In genomic region chr16:14015017-14015416, GRCh38 we compare ENCODE assay signal across 14 cellular contexts. TPM values are rescaled to one million over a fixed set of nuclear protein-coding genes. Genes with fewer than 3 reads are reported as not detected.
DNase-seq lines count a peak whose midpoint lies in the region; FAIRE-seq and TF ChIP-seq lines count a peak whose summit lies in the region.
"Had no signal": no experiment of that assay in that cellular context is flagged by ENCODE, and none has a peak within 500 bp of the region (broad histone marks: within the 10 kb centered on the region; RNA-seq: fewer than 3 reads in every experiment).

No MANE protein-coding gene starts in this region.

- no peak overlapping the region for H3K4ac ChIP-seq in H9 (ENCODE audit: low read depth, low read length)

- H3K23ac ChIP-seq in H9 (ENCODE audit: insufficient read length, low read depth, low read length), result no peak overlapping the region

- TF ChIP-seq CTCF in HEK293 (tag by site-specific recombination; IDR thresholded peaks at IDR 0.05) (no peak), coronary artery (IDR thresholded peaks at IDR 0.05) (no peak), H9 (conservative IDR thresholded peaks at IDR 0.05) (no peak)

- H3K27me3 ChIP-seq in small intestine (ENCODE audit: control insufficient read depth in 2 of 2, insufficient read depth in 2 of 2, low read length in 2 of 2) (no peaks in the 10 kb centered on the region), H9 (ENCODE audit: insufficient read depth, low read length) (no peaks in the 10 kb centered on the region)

- H3K9me3 ChIP-seq in HEK293 (ENCODE audit: control insufficient read depth, insufficient read depth, low read depth, low read length) (no peaks in the 10 kb centered on the region), small intestine (ENCODE audit: control insufficient read depth, low read depth) (no peaks in the 10 kb centered on the region), H9 (ENCODE audit: control insufficient read depth, low read depth, low read length) (no peaks in the 10 kb centered on the region)

- CTCF ChIA-PET in HEK293 (lab: Yijun Ruan, JAX), result interaction anchor here (1.0 to 1.3 kb wide), 2 partner anchors 79 to 274 kb away, joined by 4 to 6 read pairs; no protein-coding TSS in a partner anchor

- no peak overlapping the region for H4K91ac ChIP-seq in H9 (ENCODE audit: insufficient read length, low read depth, low read length)

- H3K79me2 ChIP-seq in H9 (ENCODE audit: insufficient read depth, low read length), result no peaks in the 10 kb centered on the region

- H3K27ac Mint-ChIP-seq in H9, result peak overlapping the region in 1 of 3 experiments; percentile 3; a peak in 1 of 7 replicates
- H3K27ac Mint-ChIP-seq: activated CD4-positive, alpha-beta memory T cell treated with anti-CD3 and anti-CD28 coated beads, Interleukin-2, amount 10 ng/mL, durations not matched to agents 7 days and 5 days; T-helper 17 cell had no signal

- no peak overlapping the region for H2BK5ac ChIP-seq in H9 (ENCODE audit: insufficient read length, low read length)

- no peak overlapping the region for H2AFZ ChIP-seq in H9 (ENCODE audit: low read length)

- no peak overlapping the region for H3K4me3 Mint-ChIP-seq in H9
- H3K4me3 Mint-ChIP-seq: activated CD4-positive, alpha-beta memory T cell treated with anti-CD3 and anti-CD28 coated beads, Interleukin-2, amount 10 ng/mL, durations not matched to agents 7 days and 5 days; T-helper 17 cell had no signal

- no peak overlapping the region for H2BK120ac ChIP-seq in H9 (ENCODE audit: low read depth, low read length, poor library complexity, severe bottlenecking)

- no peak overlapping the region for H3K9ac ChIP-seq in H9 (ENCODE audit: extremely low read depth, insufficient read length, low read length)

- FAIRE-seq in small intestine (lab: Jason Lieb, UNC), result no peak
- FAIRE-seq: colon had no signal

- no peak overlapping the region for H3K27ac ChIP-seq in HEK293 (ENCODE audit: extremely low read depth, low read depth, low read length)
- H3K27ac ChIP-seq in coronary artery, result peak overlapping the region; percentile 51 to 75
- H3K27ac ChIP-seq in small intestine (ENCODE audit: low read depth in 1 of 2, low read length in 1 of 2), result peak overlapping the region in 1 of 2 donors; percentile 67
- H3K27ac ChIP-seq in H9 (ENCODE audit: insufficient read length, low read depth, low read length), result no peak overlapping the region

- peaks cover 23 to 24% of the 10 kb centered on the region in 2 experiments for H3K4me1 Mint-ChIP-seq in H9
- H3K4me1 Mint-ChIP-seq: activated CD4-positive, alpha-beta memory T cell treated with anti-CD3 and anti-CD28 coated beads, Interleukin-2, amount 10 ng/mL, durations not matched to agents 7 days and 5 days had no signal

- H3K9me3 Mint-ChIP-seq in H9, result no peaks in the 10 kb centered on the region; a peak in 1 of 5 replicates
- H3K9me3 Mint-ChIP-seq: activated CD4-positive, alpha-beta memory T cell treated with anti-CD3 and anti-CD28 coated beads, Interleukin-2, amount 10 ng/mL, durations not matched to agents 7 days and 5 days had no signal

- H3T11ph ChIP-seq in H9 (ENCODE audit: low read length), result no peak overlapping the region

- H2BK15ac ChIP-seq in H9 (ENCODE audit: low read depth, low read length), result no peak overlapping the region

- H2BK12ac ChIP-seq in H9 (ENCODE audit: insufficient read length, low read depth, low read length), result no peak overlapping the region

- H3K4me2 ChIP-seq in H9 (ENCODE audit: insufficient read depth, insufficient read length, low read length), result no peak overlapping the region

- 34 to 48% (median 39%) methylated on average over 5 of the region's 5 CpGs for WGBS in small intestine, 3 donors
- WGBS in H9 (ENCODE audit: extremely low coverage, insufficient read length, low lambda C conversion rate), result no CpG with 5 or more reads among the region's 5 CpGs

- H4K20me1 ChIP-seq in H9 (ENCODE audit: control insufficient read depth, insufficient read depth, insufficient read length), result no peaks in the 10 kb centered on the region

- no peaks in the 10 kb centered on the region for H3K36me3 Mint-ChIP-seq in H9 (ENCODE audit: insufficient read depth in 1 of 3, low read depth in 3 of 3)

- H3K23me2 ChIP-seq in H9 (ENCODE audit: insufficient read length, low read depth, low read length, poor library complexity, severe bottlenecking), result no peaks in the 10 kb centered on the region

- H3K27me3 Mint-ChIP-seq in H9 (ENCODE audit: low read depth), result no peaks in the 10 kb centered on the region; the same call in 1 of the 2 replicates

- no peak overlapping the region for H3K56ac ChIP-seq in H9 (ENCODE audit: insufficient read length, low read depth, low read length)

- H2BK20ac ChIP-seq in H9 (ENCODE audit: low read depth, low read length, poor library complexity, severe bottlenecking), result no peak overlapping the region

- POLR2A ChIA-PET in HEK293 (lab: Yijun Ruan, JAX), result no interaction called here

- no peak for DNase-seq in coronary artery (ENCODE audit: low spot score)
- peak; percentile 40 for DNase-seq in iris pigment epithelial cell (ENCODE audit: low read depth)
- peak; percentile 6 for DNase-seq in small intestine
- DNase-seq in H9, result no peak
- DNase-seq in OCI-M2 (lab: John Stamatoyannopoulos, UW; ENCODE audit: unreplicated experiment), result no peak
- DNase-seq in activated CD8-positive, alpha-beta memory T cell treated with anti-CD3 and anti-CD28 coated beads, Interleukin-2, amount 50 U/mL, for 48 hours, result no peak
- no peak for DNase-seq in COLO829 (ENCODE audit: low spot score)
- DNase-seq: activated CD4-positive, alpha-beta memory T cell treated with anti-CD3 and anti-CD28 coated beads, Interleukin-2, amount 10 ng/mL, durations not matched to agents 7 days and 5 days; activated naive CD4-positive, alpha-beta T cell treated with Interleukin-2 at 50 U/mL for 16 hours; midbrain; NCI-H2171; T-helper 17 cell had no signal

- H3K4me3 ChIP-seq in HEK293 (ENCODE audit: low read depth, low read length) (no peak overlapping the region), coronary artery (peak overlapping the region; percentile 40), small intestine (ENCODE audit: low read depth in 1 of 2, low read length in 2 of 2) (no peak overlapping the region)

- H4K5ac ChIP-seq in H9 (ENCODE audit: insufficient read length, low read depth, low read length), result no peak overlapping the region

- H3K14ac ChIP-seq in H9 (ENCODE audit: insufficient read depth, low read length), result no peak overlapping the region

- no peak overlapping the region for H2AK5ac ChIP-seq in H9 (ENCODE audit: insufficient read length, low read length)

- H3K18ac ChIP-seq in H9 (ENCODE audit: insufficient read length, low read depth, low read length), result no peak overlapping the region

- H3K36me3 ChIP-seq in HEK293 (ENCODE audit: control insufficient read depth in 2 of 2, insufficient read depth in 1 of 2, low read length in 2 of 2) (no peaks in the 10 kb centered on the region), small intestine (ENCODE audit: control insufficient read depth in 2 of 2, insufficient read depth in 2 of 2, low read length in 2 of 2) (no peaks in the 10 kb centered on the region)

- H4K8ac ChIP-seq in H9 (replicated peaks; ENCODE audit: insufficient read length, low read depth, low read length), result no peak overlapping the region

- H3K79me1 ChIP-seq in H9 (ENCODE audit: insufficient read depth, low read depth, low read length, poor library complexity, severe bottlenecking), result no peaks in the 10 kb centered on the region

- peaks cover 11% of the 10 kb centered on the region for H3K4me1 ChIP-seq in HEK293 (ENCODE audit: control insufficient read depth, insufficient read depth, low read length)
- H3K4me1 ChIP-seq in small intestine (ENCODE audit: control insufficient read depth in 2 of 2, insufficient read depth in 1 of 2, low read depth in 1 of 2, low read length in 1 of 2), result no peaks in the 10 kb centered on the region
- H3K4me1 ChIP-seq in H9 (ENCODE audit: insufficient read depth, low read length), result peaks cover 6% of the 10 kb centered on the region

TF ChIP-seq in HEK293, 187 proteins besides CTCF, POLR2A, EP300 and RAD21 (continues in another document):
- TF ChIP-seq ZNF843 (tag by site-specific recombination; IDR thresholded peaks at IDR 0.05) (no peak), ZBTB11 (tag by site-specific recombination; conservative IDR thresholded peaks at IDR 0.05; ENCODE audit: low read depth) (no peak), RBAK (tag by site-specific recombination; IDR thresholded peaks at IDR 0.05) (no peak), TCF7L2 (IDR thresholded peaks at IDR 0.05; ENCODE audit: borderline replicate concordance, low read depth, low read length) (no peak), KLF7 (tag by site-specific recombination; IDR thresholded peaks at IDR 0.05; ENCODE audit: borderline replicate concordance) (no peak)

RNA-seq across cellular contexts. Expression of gene MRTFB, which starts 56.1 kb away (rescaled TPM):
- polyA plus RNA-seq in small intestine, result 10 to 100 TPM in 1 of 3 donors, 1 to 10 TPM in 2; 3.1 to 13.4 (median 5.4) TPM
- 27.3 and 29.9 TPM in 2 replicates for total RNA-seq in H9 (2021)

Comparison
In these comparisons a context has a peak if more than half of its experiments do, and no peak if none do; other contexts are left out.
1. H3K27ac ChIP-seq: peak in coronary artery (2 of 2); none in HEK293 (single experiment) and H9 (single experiment).
2. DNase-seq: peak in iris pigment epithelial cell (single experiment) and small intestine (single experiment); none in coronary artery (single experiment), H9 (single experiment), OCI-M2 (single experiment), activated CD8-positive, alpha-beta memory T cell treated with anti-CD3 and anti-CD28 coated beads, Interleukin-2, amount 50 U/mL, for 48 hours (single experiment) and COLO829 (single experiment).